In genomic region chr11:105000167-105000566, GRCh38 we compare ENCODE assay signal across 11 cellular contexts. TPM values are rescaled to one million over a fixed set of nuclear protein-coding genes. Genes with fewer than 3 reads are reported as not detected.
DNase-seq lines count a peak whose midpoint lies in the region; ATAC-seq, FAIRE-seq and TF ChIP-seq lines count a peak whose summit lies in the region.
"Had no signal": no experiment of that assay in that cellular context is flagged by ENCODE, and none has a peak within 500 bp of the region (broad histone marks: within the 10 kb centered on the region; RNA-seq: fewer than 3 reads in every experiment).

No MANE protein-coding gene starts in this region.

- H3K36me3 Mint-ChIP-seq in Caco-2 (ENCODE audit: insufficient read depth, unreplicated experiment), result peaks cover 5% of the 10 kb centered on the region

- no peak for ATAC-seq in HG03457 (IDR thresholded peaks at IDR 0.05; ENCODE audit: unreplicated experiment)
- no peak for ATAC-seq in GM18498 (IDR thresholded peaks at IDR 0.05; ENCODE audit: unreplicated experiment)

- TF ChIP-seq CTCF in Caco-2 (IDR thresholded peaks at IDR 0.05; ENCODE audit: insufficient read depth in 1 of 2, low read depth in 1 of 2, low read length in 1 of 2, severe bottlenecking in 1 of 2, unreplicated experiment in 1 of 2), result peak; percentile 22 to 38
- peak in 1 of 6 experiments; percentile 7 for TF ChIP-seq CTCF in esophagus squamous epithelium (IDR thresholded peaks at IDR 0.05)

- POLR2A ChIA-PET in Caco-2 (lab: Charles Lee), result no interaction called here

- no peaks in the 10 kb centered on the region for H3K27me3 Mint-ChIP-seq in Caco-2 (ENCODE audit: insufficient read depth, unreplicated experiment)

- H3K4me1 ChIP-seq in Caco-2 (peaks cover 19% of the 10 kb centered on the region), esophagus squamous epithelium (no peaks in the 10 kb centered on the region)
- H3K4me1 ChIP-seq: lower lobe of right lung had no signal

- DNase-seq in Caco-2, result peak; percentile 59 to 63
- DNase-seq in GM12892 (ENCODE audit: insufficient read length), result no peak
- peak; percentile 3 for DNase-seq in RPMI7951 (ENCODE audit: low read depth)
- DNase-seq in iPS-NIHi11 (ENCODE audit: low spot score), result peak; percentile 14
- no peak for DNase-seq in HPDE6-E6E7 (ENCODE audit: extremely low spot score)
- DNase-seq in esophagus squamous epithelium (lab: John Stamatoyannopoulos, UW), result no peak
- DNase-seq: NCI-H510A treated with DMSO at 0.1 percent for 48 hours had no signal

- TF ChIP-seq POLR2A in GM12892 (IDR thresholded peaks at IDR 0.05; ENCODE audit: low read depth, low read length) (no peak), esophagus squamous epithelium (IDR thresholded peaks at IDR 0.05) (no peak)

- no peak overlapping the region for H3K27ac ChIP-seq in esophagus squamous epithelium
- H3K27ac ChIP-seq: lower lobe of right lung had no signal

- H3K4me3 Mint-ChIP-seq in Caco-2 (ENCODE audit: unreplicated experiment), result no peak overlapping the region

- H3K9me3 ChIP-seq in Caco-2 (peaks cover 5% of the 10 kb centered on the region; the same call in 1 of the 2 replicates), esophagus squamous epithelium (no peaks in the 10 kb centered on the region)
- H3K9me3 ChIP-seq: lower lobe of right lung had no signal

- BruUV-seq in Caco-2 (replicated peaks; lab: Mats Ljungman, UMichigan), result no TSS peak

- 87 to 88% methylated on average over 5 of the region's 5 CpGs for WGBS in esophagus squamous epithelium, 2 donors

- intact Hi-C loops in Caco-2 (cut with micrococcal nuclease; ENCODE audit: unreplicated experiment), result no loop called here
- intact Hi-C loops in esophagus squamous epithelium (cut with DNase I), result no loop called here

- H3K4me3 ChIP-seq in Caco-2 (ENCODE audit: low read depth, low read length), result no peak overlapping the region
- no peak overlapping the region for H3K4me3 ChIP-seq in esophagus squamous epithelium
- H3K4me3 ChIP-seq: lower lobe of right lung had no signal

- CTCF ChIA-PET in Caco-2 (lab: Charles Lee), result no interaction called here

- peaks cover 22% of the 10 kb centered on the region for H3K9me3 Mint-ChIP-seq in Caco-2 (ENCODE audit: unreplicated experiment)

- no peak overlapping the region for H3K27ac Mint-ChIP-seq in Caco-2 (ENCODE audit: unreplicated experiment)

- H3K4me1 Mint-ChIP-seq in Caco-2 (ENCODE audit: low read depth, unreplicated experiment), result peaks cover 14% of the 10 kb centered on the region

- H3K36me3 ChIP-seq in Caco-2 (ENCODE audit: control insufficient read depth, insufficient read depth, low read length) (no peaks in the 10 kb centered on the region), esophagus squamous epithelium (no peaks in the 10 kb centered on the region)
- H3K36me3 ChIP-seq: lower lobe of right lung had no signal

- no peaks in the 10 kb centered on the region for H3K27me3 ChIP-seq in Caco-2 (replicated peaks; ENCODE audit: control insufficient read depth, insufficient read depth, low read length)
- H3K27me3 ChIP-seq in esophagus squamous epithelium, result no peaks in the 10 kb centered on the region

- FAIRE-seq in GM12892 (lab: Jason Lieb, UNC), result peak; percentile 84

RNA-seq across cellular contexts. Expression of gene CASP5, which starts 22.8 kb away (rescaled TPM):
- total RNA-seq in Caco-2 (2022) (1.4 and 1.5 TPM in 2 replicates), esophagus squamous epithelium (under 1 TPM in 1 of 4 donors, not detected in 3; 0.48 TPM)
- not detected for polyA plus RNA-seq in GM12892 (2012; ENCODE audit: missing spikeins)
- total RNA-seq in RPMI7951 (2014; rRNA removed; shearing (Covaris generic)), result not detected in 2 replicates
- total RNA-seq: pulmonary artery endothelial cell had no signal

RNA-seq across cellular contexts. Expression of gene CASP4, which starts 31.8 kb away (rescaled TPM):
- total RNA-seq in Caco-2 (2022) (41.7 and 42.0 TPM in 2 replicates), esophagus squamous epithelium (100 to 1,000 TPM in 3 of 4 donors, 10 to 100 TPM in 1; 80.9 to 146 (median 115) TPM)
- polyA plus RNA-seq in GM12892 (2012; ENCODE audit: missing spikeins), result 67.9 TPM
- total RNA-seq in RPMI7951 (2014; rRNA removed; shearing (Covaris generic)), result 79.4 and 90.2 TPM in 2 replicates

RNA-seq across cellular contexts. Expression of gene CASP1, which starts 34.8 kb away (rescaled TPM):
- total RNA-seq in Caco-2 (2022) (0.86 and 1.4 TPM in 2 replicates), esophagus squamous epithelium (10 to 100 TPM; 15.8 to 58.9 (median 20.5) TPM)
- polyA plus RNA-seq in GM12892 (2012; ENCODE audit: missing spikeins), result 16.2 TPM
- 14.8 and 16.6 TPM in 2 replicates for total RNA-seq in RPMI7951 (2014; rRNA removed; shearing (Covaris generic))

RNA-seq across cellular contexts. Expression of gene CARD16, which starts 45.0 kb away (rescaled TPM):
- total RNA-seq in Caco-2 (2022), result 0.77 and 1.5 TPM in 2 replicates
- polyA plus RNA-seq in GM12892 (2012; ENCODE audit: missing spikeins), result 20.7 TPM
- total RNA-seq in RPMI7951 (2014; rRNA removed; shearing (Covaris generic)), result 22.5 and 28.8 TPM in 2 replicates
- 10 to 100 TPM in 1 of 4 donors, 1 to 10 TPM in 3; 4.0 to 10.5 (median 8.4) TPM for total RNA-seq in esophagus squamous epithelium

Comparison
In these comparisons a context has a peak if more than half of its experiments do, and no peak if none do; other contexts are left out.
1. DNase-seq: peak in Caco-2 (2 of 2), RPMI7951 (single experiment) and iPS-NIHi11 (single experiment); none in GM12892 (single experiment), HPDE6-E6E7 (single experiment) and esophagus squamous epithelium (single experiment).